22 cellular contexts compared by ENCODE assay signal in genomic region chr6:145875496-145876244, GRCh38.
A peak's percentile ranks its signal among the peaks of the same experiment; 100 is the strongest.
DNase-seq lines count a peak whose midpoint lies in the region; ATAC-seq and TF ChIP-seq lines count a peak whose summit lies in the region.
"Had no signal": no experiment of that assay in that cellular context is flagged by ENCODE, and none has a peak within 500 bp of the region (broad histone marks: within the 10 kb centered on the region; RNA-seq: fewer than 3 reads in every experiment).

No MANE protein-coding gene starts in this region.

- H3K4me3 Mint-ChIP-seq in H9 = no peak overlapping the region
- H3K4me3 Mint-ChIP-seq: activated naive CD8-positive, alpha-beta T cell treated with anti-CD3 and anti-CD28 coated beads, Interleukin-2, amount 10 ng/mL, durations not matched to agents 7 days and 5 days; activated T-cell treated with anti-CD3 and anti-CD28 coated beads, Interleukin-2, amount 50 U/mL, for 72 hours; endodermal cell; natural killer cell treated with Interleukin-12 subunit alpha and Interleukin-12 subunit beta and Interleukin-15 and Interleukin-18, amount 100 ng/mL, for 72 hours had no signal

- H3K9me3 ChIP-seq in psoas muscle (no peaks in the 10 kb centered on the region), H9 (ENCODE audit: control insufficient read depth, low read depth, low read length) (no peaks in the 10 kb centered on the region)
- H3K9me3 ChIP-seq: gastroesophageal sphincter had no signal

- H4K20me1 ChIP-seq in H9 (ENCODE audit: control insufficient read depth, insufficient read depth, insufficient read length) = no peaks in the 10 kb centered on the region

- H2BK15ac ChIP-seq in H9 (ENCODE audit: low read depth, low read length) = no peak overlapping the region

- no peak overlapping the region for H2BK120ac ChIP-seq in H9 (ENCODE audit: low read depth, low read length, poor library complexity, severe bottlenecking)

- no peaks in the 10 kb centered on the region for H3K27me3 Mint-ChIP-seq in H9 (ENCODE audit: low read depth)
- H3K27me3 Mint-ChIP-seq: activated naive CD8-positive, alpha-beta T cell treated with anti-CD3 and anti-CD28 coated beads, Interleukin-2, amount 10 ng/mL, durations not matched to agents 7 days and 5 days; natural killer cell treated with Interleukin-12 subunit alpha and Interleukin-12 subunit beta and Interleukin-15 and Interleukin-18, amount 100 ng/mL, for 72 hours; progenitor cell of endocrine pancreas had no signal

- H4K91ac ChIP-seq in H9 (ENCODE audit: insufficient read length, low read depth, low read length) = no peak overlapping the region

- no peaks in the 10 kb centered on the region for H3K23me2 ChIP-seq in H9 (ENCODE audit: insufficient read length, low read depth, low read length, poor library complexity, severe bottlenecking)

- DNase-seq in CD1c-positive myeloid dendritic cell (ENCODE audit: extremely low spot score) (peak; percentile 14), NOMO-1 treated with dmso at 0.1 percent for 144 hours (lab: John Stamatoyannopoulos, UW; ENCODE audit: unreplicated experiment) (peak; percentile 77), fibroblast of peridontal ligament (ENCODE audit: extremely low read depth) (peak; percentile 36), psoas muscle (no peak), T-helper 9 cell (no peak), H9 (no peak)
- DNase-seq: activated CD4-positive, alpha-beta T cell treated with anti-CD3 and anti-CD28 coated beads, Interleukin-2, amount 50 U/mL, for 4 hours; activated naive CD8-positive, alpha-beta T cell treated with anti-CD3 and anti-CD28 coated beads, Interleukin-2, amount 10 ng/mL, durations not matched to agents 7 days and 5 days; activated T-cell treated with anti-CD3 and anti-CD28 coated beads, Interleukin-2, amount 50 U/mL, for 72 hours; central memory CD4-positive, alpha-beta T cell; endodermal cell; GF-D8; mammary epithelial cell; NCI-H187; NCI-H446 treated with DMSO at 0.1 percent for 48 hours; PC-3; stomach had no signal

- no peak overlapping the region for H4K8ac ChIP-seq in H9 (replicated peaks; ENCODE audit: insufficient read length, low read depth, low read length)

- WGBS in psoas muscle, 3 donors = 41 to 61% (median 45%) methylated on average over 5 of the region's 5 CpGs
- WGBS in H9 (ENCODE audit: extremely low coverage, insufficient read length, low lambda C conversion rate) = no CpG with 5 or more reads among the region's 5 CpGs

- no peak overlapping the region for H3K4me3 ChIP-seq in psoas muscle
- H3K4me3 ChIP-seq: gastroesophageal sphincter, stomach had no signal

- no peak overlapping the region; a peak in 1 of 7 replicates for H3K27ac Mint-ChIP-seq in H9
- H3K27ac Mint-ChIP-seq: activated naive CD8-positive, alpha-beta T cell treated with anti-CD3 and anti-CD28 coated beads, Interleukin-2, amount 10 ng/mL, durations not matched to agents 7 days and 5 days; activated T-cell treated with anti-CD3 and anti-CD28 coated beads, Interleukin-2, amount 50 U/mL, for 72 hours; endodermal cell; natural killer cell treated with Interleukin-12 subunit alpha and Interleukin-12 subunit beta and Interleukin-15 and Interleukin-18, amount 100 ng/mL, for 72 hours; progenitor cell of endocrine pancreas had no signal

- intact Hi-C loops in psoas muscle (cut with DNase I) = loop anchor here in 1 of 2 donors (2.0 kb wide), 1 partner anchor 47 kb away; no protein-coding TSS in a partner anchor

- H3K27me3 ChIP-seq in psoas muscle (ENCODE audit: insufficient read depth in 3 of 3, low read length in 2 of 3) = no peaks in the 10 kb centered on the region
- no peaks in the 10 kb centered on the region for H3K27me3 ChIP-seq in H9 (ENCODE audit: insufficient read depth, low read length)
- H3K27me3 ChIP-seq: gastroesophageal sphincter, stomach had no signal

- no peaks in the 10 kb centered on the region for H3K36me3 ChIP-seq in psoas muscle (ENCODE audit: insufficient read depth in 1 of 2, low read depth in 1 of 2)
- H3K36me3 ChIP-seq: gastroesophageal sphincter had no signal

- ATAC-seq in psoas muscle = peak; percentile 68 to 89 (median 80)
- ATAC-seq in GM19328 (IDR thresholded peaks at IDR 0.05; ENCODE audit: unreplicated experiment) = no peak
- ATAC-seq in HG03565 (IDR thresholded peaks at IDR 0.05; ENCODE audit: unreplicated experiment) = no peak
- ATAC-seq: activated T-cell treated with anti-CD3 and anti-CD28 coated beads, Interleukin-2, amount 50 U/mL, for 72 hours; gastroesophageal sphincter; natural killer cell treated with Interleukin-12 subunit alpha and Interleukin-12 subunit beta and Interleukin-15 and Interleukin-18, amount 100 ng/mL, for 72 hours; PC-3 had no signal

- TF ChIP-seq CTCF in psoas muscle (IDR thresholded peaks at IDR 0.05) (no peak), H9 (conservative IDR thresholded peaks at IDR 0.05) (no peak)

- H2AFZ ChIP-seq in H9 (ENCODE audit: low read length) = no peak overlapping the region

- no peak overlapping the region for H2BK12ac ChIP-seq in H9 (ENCODE audit: insufficient read length, low read depth, low read length)

- peaks cover 0 to 2% (median 2%) of the 10 kb centered on the region in 3 experiments; a peak in 3 of 7 replicates for H3K36me3 Mint-ChIP-seq in H9 (ENCODE audit: insufficient read depth in 1 of 3, low read depth in 3 of 3)

- H2BK5ac ChIP-seq in H9 (ENCODE audit: insufficient read length, low read length) = no peak overlapping the region

- H3K9ac ChIP-seq in H9 (ENCODE audit: extremely low read depth, insufficient read length, low read length) = no peak overlapping the region

- H3K27ac ChIP-seq in psoas muscle = peak overlapping the region; percentile 14
- no peak overlapping the region for H3K27ac ChIP-seq in H9 (ENCODE audit: insufficient read length, low read depth, low read length)
- H3K27ac ChIP-seq: gastroesophageal sphincter, stomach had no signal

- peaks cover 2 to 3% of the 10 kb centered on the region in 2 experiments; a peak in 4 of 5 replicates for H3K9me3 Mint-ChIP-seq in H9

- no peaks in the 10 kb centered on the region for H3K79me2 ChIP-seq in H9 (ENCODE audit: insufficient read depth, low read length)

- H4K5ac ChIP-seq in H9 (ENCODE audit: insufficient read length, low read depth, low read length) = no peak overlapping the region

- no peak overlapping the region for H3K23ac ChIP-seq in H9 (ENCODE audit: insufficient read length, low read depth, low read length)

- no peak overlapping the region for H2BK20ac ChIP-seq in H9 (ENCODE audit: low read depth, low read length, poor library complexity, severe bottlenecking)

- H3K18ac ChIP-seq in H9 (ENCODE audit: insufficient read length, low read depth, low read length) = no peak overlapping the region

- no peak overlapping the region for H3T11ph ChIP-seq in H9 (ENCODE audit: low read length)

- H3K14ac ChIP-seq in H9 (ENCODE audit: insufficient read depth, low read length) = no peak overlapping the region

- H3K4me2 ChIP-seq in H9 (ENCODE audit: insufficient read depth, insufficient read length, low read length) = no peak overlapping the region

- H2AK5ac ChIP-seq in H9 (ENCODE audit: insufficient read length, low read length) = no peak overlapping the region

- no peak overlapping the region for H3K56ac ChIP-seq in H9 (ENCODE audit: insufficient read length, low read depth, low read length)

- H3K4me1 ChIP-seq in psoas muscle (peaks cover 5% of the 10 kb centered on the region), H9 (ENCODE audit: insufficient read depth, low read length) (no peaks in the 10 kb centered on the region)
- H3K4me1 ChIP-seq: stomach had no signal

- H3K4me1 Mint-ChIP-seq in H9 = no peaks in the 10 kb centered on the region
- H3K4me1 Mint-ChIP-seq: activated naive CD8-positive, alpha-beta T cell treated with anti-CD3 and anti-CD28 coated beads, Interleukin-2, amount 10 ng/mL, durations not matched to agents 7 days and 5 days had no signal

- no peaks in the 10 kb centered on the region for H3K79me1 ChIP-seq in H9 (ENCODE audit: insufficient read depth, low read depth, low read length, poor library complexity, severe bottlenecking)

- no peak overlapping the region for H3K4ac ChIP-seq in H9 (ENCODE audit: low read depth, low read length)

Comparison
In these comparisons a context has a peak if more than half of its experiments do, and no peak if none do; other contexts are left out.
1. DNase-seq: peak in CD1c-positive myeloid dendritic cell (single experiment), NOMO-1 treated with dmso at 0.1 percent for 144 hours (single experiment) and fibroblast of peridontal ligament (single experiment); none in psoas muscle (0 of 2), T-helper 9 cell (single experiment) and H9 (single experiment).
2. ATAC-seq: peak in psoas muscle (4 of 4); none in GM19328 (single experiment) and HG03565 (single experiment).